In the genomic region with DNA sequence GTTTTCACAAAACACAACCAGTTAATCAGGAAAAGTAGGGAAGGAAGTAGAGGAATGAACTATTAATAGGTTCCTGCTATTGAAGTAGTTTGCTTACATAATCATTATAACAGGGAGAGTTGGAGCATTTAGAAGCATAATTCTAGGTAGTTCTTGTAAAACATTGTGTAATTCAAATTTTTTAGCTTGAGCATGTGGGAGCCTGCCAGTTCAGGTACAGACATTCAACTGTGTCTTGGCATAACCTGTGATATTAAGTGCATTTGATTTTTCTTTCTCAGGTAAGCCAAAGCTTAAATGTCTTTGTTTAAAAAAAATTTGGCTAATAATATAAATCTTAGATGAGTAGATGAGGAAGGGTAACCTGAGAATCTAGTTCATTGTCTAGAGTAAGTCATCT, we compare ENCODE assay signal across 1 cellular context.
TF ChIP-seq lines count a peak whose summit lies in the region.

No MANE protein-coding gene starts in this region.

TF ChIP-seq in endothelial cell of umbilical vein, 7 proteins besides CTCF, POLR2A, EP300 and RAD21:
- no peak for TF ChIP-seq MYC (IDR thresholded peaks at IDR 0.05; ENCODE audit: low read depth, low read length)
- TF ChIP-seq EZH2 (IDR thresholded peaks at IDR 0.05; ENCODE audit: borderline replicate concordance, low read depth, low read length, severe bottlenecking) = no peak
- TF ChIP-seq FOS (IDR thresholded peaks at IDR 0.05; ENCODE audit: borderline replicate concordance, insufficient read depth, low read length) = no peak
- no peak for TF ChIP-seq GATA2 (IDR thresholded peaks at IDR 0.05; ENCODE audit: insufficient read depth, insufficient read length, low read depth, low read length)
- TF ChIP-seq, protein P1, sequence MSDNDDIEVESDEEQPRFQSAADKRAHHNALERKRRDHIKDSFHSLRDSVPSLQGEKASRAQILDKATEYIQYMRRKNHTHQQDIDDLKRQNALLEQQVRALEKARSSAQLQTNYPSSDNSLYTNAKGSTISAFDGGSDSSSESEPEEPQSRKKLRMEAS (IDR thresholded peaks at IDR 0.05; ENCODE audit: insufficient read depth, insufficient read length) = no peak
- no peak for TF ChIP-seq POLR2AphosphoS5 (IDR thresholded peaks at IDR 0.05; ENCODE audit: insufficient read depth, low read depth, low read length)
- TF ChIP-seq JUN (IDR thresholded peaks at IDR 0.05; ENCODE audit: borderline replicate concordance, insufficient read depth, insufficient read length, low read depth) = no peak
